Comparison of ENCODE assay signal across 12 cellular contexts in genomic region chr1:1598720-1599029, GRCh38. TPM values are rescaled to one million over a fixed set of nuclear protein-coding genes. Genes with fewer than 3 reads are reported as not detected.
A peak's percentile ranks its signal among the peaks of the same experiment; 100 is the strongest.
DNase-seq lines count a peak whose midpoint lies in the region; ATAC-seq, FAIRE-seq and TF ChIP-seq lines count a peak whose summit lies in the region.
"Had no signal": no experiment of that assay in that cellular context is flagged by ENCODE, and none has a peak within 500 bp of the region (broad histone marks: within the 10 kb centered on the region; RNA-seq: fewer than 3 reads in every experiment).

No MANE protein-coding gene starts in this region.

- H3K4me2 ChIP-seq in IMR-90 (ENCODE audit: low read depth, low read length) (no peak overlapping the region), neuronal stem cell (ENCODE audit: insufficient read depth, low read length, poor library complexity, severe bottlenecking) (no peak overlapping the region)

- no peak for TF ChIP-seq POLR2A in IMR-90 (IDR thresholded peaks at IDR 0.05; ENCODE audit: low read depth, low read length)

- no peaks in the 10 kb centered on the region for H3K36me3 Mint-ChIP-seq in central memory CD8-positive, alpha-beta T cell (ENCODE audit: insufficient read depth)

- H4K20me1 ChIP-seq in IMR-90 (ENCODE audit: insufficient read depth, low read length), result no peaks in the 10 kb centered on the region

- H3K27ac Mint-ChIP-seq in central memory CD8-positive, alpha-beta T cell (ENCODE audit: low read depth), result peak overlapping the region; percentile 60

- H2AFZ ChIP-seq in IMR-90 (replicated peaks; ENCODE audit: low read length, poor library complexity), result peak overlapping the region; percentile 87
- no peak overlapping the region for H2AFZ ChIP-seq in neuronal stem cell (ENCODE audit: low read length)

- H3K4me3 ChIP-seq in IMR-90 (ENCODE audit: insufficient read depth, low read depth, low read length) (no peak overlapping the region), neuronal stem cell (ENCODE audit: low read length in 2 of 2) (no peak overlapping the region)

- no peaks in the 10 kb centered on the region for H3K27me3 Mint-ChIP-seq in central memory CD8-positive, alpha-beta T cell

- H3K18ac ChIP-seq in IMR-90 (ENCODE audit: low read depth, low read length), result no peak overlapping the region
- H3K18ac ChIP-seq in neuronal stem cell (ENCODE audit: low read length), result no peak overlapping the region

- H2BK12ac ChIP-seq in neuronal stem cell (ENCODE audit: low read length), result peak overlapping the region; percentile 41

- no peak overlapping the region for H3K23ac ChIP-seq in IMR-90 (ENCODE audit: low read depth, low read length)
- peak overlapping the region; percentile 96 for H3K23ac ChIP-seq in neuronal stem cell (ENCODE audit: low read depth, low read length, poor library complexity)

- H2AK5ac ChIP-seq in IMR-90 (ENCODE audit: low read depth, low read length) (no peak overlapping the region), neuronal stem cell (ENCODE audit: low read depth, low read length) (peak overlapping the region; percentile 30)

- CTCF ChIA-PET in IMR-90 (lab: Yijun Ruan, JAX), result no interaction called here

- H2AK9ac ChIP-seq in IMR-90 (replicated peaks; ENCODE audit: low read depth, low read length, poor library complexity), result peak overlapping the region; percentile 28

- no peak overlapping the region for H3K4ac ChIP-seq in IMR-90 (ENCODE audit: low read depth, low read length)
- no peak overlapping the region for H3K4ac ChIP-seq in neuronal stem cell (ENCODE audit: low read length)

- H3K79me1 ChIP-seq in IMR-90 (ENCODE audit: low read depth in 1 of 2, low read length in 2 of 2) (no peaks in the 10 kb centered on the region), neuronal stem cell (ENCODE audit: low read depth, low read length) (peaks cover 2% of the 10 kb centered on the region)

- no peak for FAIRE-seq in D721Med (lab: Jason Lieb, UNC)

- H2BK5ac ChIP-seq in IMR-90 (ENCODE audit: low read depth, low read length, poor library complexity, severe bottlenecking), result no peak overlapping the region
- H2BK5ac ChIP-seq in neuronal stem cell (ENCODE audit: low read length), result peak overlapping the region; percentile 24

- H3K9ac ChIP-seq in IMR-90 (ENCODE audit: low read depth, low read length), result no peak overlapping the region
- H3K9ac ChIP-seq in neuronal stem cell (ENCODE audit: low read depth, low read length, poor library complexity), result peak overlapping the region; percentile 21

- intact Hi-C loops in IMR-90 (cut with micrococcal nuclease), result no loop called here

- DNase-seq in activated CD8-positive, alpha-beta memory T cell treated with anti-CD3 and anti-CD28 coated beads, Interleukin-2, amount 50 U/mL, for 48 hours, result peak; percentile 54
- no peak for DNase-seq in activated CD8-positive, alpha-beta memory T cell treated with anti-CD3 and anti-CD28 coated beads, Interleukin-2, amount 50 U/mL, for 4 hours
- no peak for DNase-seq in IMR-90
- DNase-seq in central memory CD8-positive, alpha-beta T cell (ENCODE audit: low spot score in 2 of 2), result no peak
- no peak for DNase-seq in neuronal stem cell (ENCODE audit: low spot score)
- no peak for DNase-seq in D721Med (ENCODE audit: insufficient read length, low spot score)
- no peak for DNase-seq in UCSD-AML1 (lab: John Stamatoyannopoulos, UW; ENCODE audit: unreplicated experiment)
- no peak for DNase-seq in NCI-H2107 (lab: John Stamatoyannopoulos, UW)
- DNase-seq: effector CD4-positive, alpha-beta T cell; NCI-H2029 treated with DMSO at 0.1 percent for 48 hours; NCI-H69 had no signal

- peak overlapping the region; percentile 78 for H3K4me3 Mint-ChIP-seq in central memory CD8-positive, alpha-beta T cell

- in situ Hi-C loops in IMR-90 (cut with MboI; ENCODE audit: low sequenced_read_pairs), result no loop called here

- no peaks in the 10 kb centered on the region for H3K36me3 ChIP-seq in IMR-90 (ENCODE audit: control insufficient read depth, insufficient read depth, low read length)
- no peaks in the 10 kb centered on the region for H3K36me3 ChIP-seq in neuronal stem cell (replicated peaks in 1 of 2; ENCODE audit: control insufficient read depth in 2 of 2, insufficient read depth in 2 of 2, low read length in 2 of 2)

- H4K91ac ChIP-seq in IMR-90 (ENCODE audit: insufficient read depth, low read depth, low read length), result no peak overlapping the region
- no peak overlapping the region for H4K91ac ChIP-seq in neuronal stem cell (ENCODE audit: low read depth, low read length, poor library complexity)

- H3K9me3 Mint-ChIP-seq in central memory CD8-positive, alpha-beta T cell, result no peaks in the 10 kb centered on the region

- H3K27me3 ChIP-seq in IMR-90 (ENCODE audit: control insufficient read depth, insufficient read depth, low read length) (peaks cover 24% of the 10 kb centered on the region), neuronal stem cell (ENCODE audit: control insufficient read depth in 3 of 3, insufficient read depth in 3 of 3, low read depth in 1 of 3, low read length in 3 of 3) (peaks cover 20 to 59% (median 26%) of the 10 kb centered on the region in 3 experiments)

- H3K4me1 Mint-ChIP-seq in central memory CD8-positive, alpha-beta T cell, result peaks cover 7% of the 10 kb centered on the region

- TF ChIP-seq RAD21 in IMR-90 (IDR thresholded peaks at IDR 0.05; ENCODE audit: low read length), result no peak

- peaks cover 10% of the 10 kb centered on the region; the same call in 1 of the 2 replicates for H3K4me1 ChIP-seq in IMR-90 (ENCODE audit: control insufficient read depth, insufficient read depth, low read length)
- peaks cover 10 to 22% of the 10 kb centered on the region in 2 donors for H3K4me1 ChIP-seq in neuronal stem cell (ENCODE audit: control insufficient read depth in 2 of 2, insufficient read depth in 1 of 2, low read depth in 1 of 2, low read length in 2 of 2)

- H3K9me1 ChIP-seq in IMR-90 (ENCODE audit: insufficient read depth, low read length), result no peaks in the 10 kb centered on the region

- no peak for ATAC-seq in IMR-90 (ENCODE audit: low read depth)
- no peak for ATAC-seq in central memory CD8-positive, alpha-beta T cell (replicated peaks; ENCODE audit: extremely low read depth, poor library complexity, severe bottlenecking)

- no TSS peak for BruUV-seq in IMR-90 (replicated peaks; lab: Mats Ljungman, UMichigan)

- WGBS in IMR-90 (ENCODE audit: extremely low coverage in 2 of 2, insufficient read length in 1 of 2), 2 experiments, result 90% methylated on average over 7 of the region's 13 CpGs; no CpG with 5 or more reads in 1 of the 2 experiments
- no CpG with 5 or more reads among the region's 13 CpGs for WGBS in neuronal stem cell (ENCODE audit: extremely low coverage in 2 of 2, insufficient read length in 2 of 2, insufficient replicate concordance in 1 of 2), 2 donors

- H3K9me3 ChIP-seq in IMR-90 (ENCODE audit: control insufficient read depth, insufficient read depth, low read length), result no peaks in the 10 kb centered on the region
- peaks cover 0 to 2% of the 10 kb centered on the region in 2 donors for H3K9me3 ChIP-seq in neuronal stem cell (replicated peaks in 1 of 2; ENCODE audit: control insufficient read depth in 2 of 2, insufficient read depth in 1 of 2, low read depth in 1 of 2, low read length in 2 of 2)

- H3K56ac ChIP-seq in IMR-90 (ENCODE audit: extremely low read depth, insufficient read depth, low read length), result no peak overlapping the region

- no peak overlapping the region for H4K5ac ChIP-seq in IMR-90 (ENCODE audit: low read depth, low read length)

- H2BK15ac ChIP-seq in IMR-90 (ENCODE audit: low read depth, low read length) (no peak overlapping the region), neuronal stem cell (ENCODE audit: low read length) (no peak overlapping the region)

- H2BK120ac ChIP-seq in IMR-90 (ENCODE audit: low read depth, low read length) (no peak overlapping the region), neuronal stem cell (ENCODE audit: low read depth, low read length) (no peak overlapping the region)

- dilution Hi-C loops in IMR-90 (cut with HindIII; ENCODE audit: low sequenced_read_pairs, unreplicated experiment), result no loop called here

- POLR2A ChIA-PET in IMR-90 (lab: Charles Lee; ENCODE audit: unreplicated experiment), result no interaction called here

- H4K8ac ChIP-seq in IMR-90 (ENCODE audit: low read depth in 2 of 2, low read length in 2 of 2), result no peak overlapping the region
- H4K8ac ChIP-seq in neuronal stem cell (ENCODE audit: low read depth, low read length), result no peak overlapping the region

- no peak overlapping the region for H2BK20ac ChIP-seq in IMR-90 (ENCODE audit: low read depth, low read length)

- TF ChIP-seq CTCF in IMR-90 (conservative IDR thresholded peaks at IDR 0.05; ENCODE audit: low read depth, low read length), result no peak
- TF ChIP-seq CTCF in D721Med (IDR thresholded peaks at IDR 0.05; ENCODE audit: insufficient read depth, missing control alignments), result no peak

- H3K27ac ChIP-seq in IMR-90 (ENCODE audit: insufficient read depth, low read length) (no peak overlapping the region), neuronal stem cell (replicated peaks; ENCODE audit: low read length) (no peak overlapping the region)

- no peak overlapping the region for H3K14ac ChIP-seq in IMR-90 (replicated peaks; ENCODE audit: low read depth, low read length)
- peak overlapping the region; percentile 89 for H3K14ac ChIP-seq in neuronal stem cell (ENCODE audit: low read length)

RNA-seq across cellular contexts. Expression of gene FNDC10, which starts 1.3 kb away (rescaled TPM):
- total RNA-seq in IMR-90 (2012; rRNA removed), result 0.28 and 0.36 TPM in 2 replicates
- 5.8 and 7.6 TPM in 2 replicates for polyA plus RNA-seq in IMR-90 (2012; rRNA removed)
- polyA plus RNA-seq in IMR-90 (2012; cell fraction: cytosol; rRNA removed), result 6.7 and 13.9 TPM in 2 replicates
- 1.9 and 5.3 TPM in 2 replicates for polyA plus RNA-seq in IMR-90 (2012; cell fraction: nucleus; rRNA removed; ENCODE audit: low replicate concordance)
- 12.4 TPM for polyA plus RNA-seq in neuronal stem cell (2013, experiment 1 of 2)
- 11.8 TPM for polyA plus RNA-seq in neuronal stem cell (2013, experiment 2 of 2)

RNA-seq across cellular contexts. Expression of gene MIB2, which starts 16.6 kb away (rescaled TPM):
- total RNA-seq in IMR-90 (2012; rRNA removed), result 17.2 and 18.1 TPM in 2 replicates
- 47.8 and 58.0 TPM in 2 replicates for polyA plus RNA-seq in IMR-90 (2012; rRNA removed)
- 32.4 and 47.2 TPM in 2 replicates for polyA plus RNA-seq in IMR-90 (2012; cell fraction: cytosol; rRNA removed)
- polyA plus RNA-seq in IMR-90 (2012; cell fraction: nucleus; rRNA removed; ENCODE audit: low replicate concordance), result 393 and 1,256 TPM in 2 replicates
- 60.6 TPM for polyA plus RNA-seq in neuronal stem cell (2013, experiment 1 of 2)
- polyA plus RNA-seq in neuronal stem cell (2013, experiment 2 of 2), result 58.5 TPM

RNA-seq across cellular contexts. Expression of gene SSU72, which starts 24.0 kb away (rescaled TPM):
- 33.7 and 43.3 TPM in 2 replicates for total RNA-seq in IMR-90 (2012; rRNA removed)
- 88.4 and 94.0 TPM in 2 replicates for polyA plus RNA-seq in IMR-90 (2012; rRNA removed)
- 64.1 and 72.5 TPM in 2 replicates for polyA plus RNA-seq in IMR-90 (2012; cell fraction: cytosol; rRNA removed)
- 50.5 and 89.0 TPM in 2 replicates for polyA plus RNA-seq in IMR-90 (2012; cell fraction: nucleus; rRNA removed; ENCODE audit: low replicate concordance)
- 147 TPM for polyA plus RNA-seq in neuronal stem cell (2013, experiment 1 of 2)
- polyA plus RNA-seq in neuronal stem cell (2013, experiment 2 of 2), result 144 TPM

RNA-seq across cellular contexts. Expression of gene MMP23B, which starts 33.3 kb away (rescaled TPM):
- 1.1 and 1.4 TPM in 2 replicates for total RNA-seq in IMR-90 (2012; rRNA removed)
- 5.4 and 9.1 TPM in 2 replicates for polyA plus RNA-seq in IMR-90 (2012; rRNA removed)
- 9.6 and 14.4 TPM in 2 replicates for polyA plus RNA-seq in IMR-90 (2012; cell fraction: cytosol; rRNA removed)
- 23.7 and 54.5 TPM in 2 replicates for polyA plus RNA-seq in IMR-90 (2012; cell fraction: nucleus; rRNA removed; ENCODE audit: low replicate concordance)
- 11.0 TPM for polyA plus RNA-seq in neuronal stem cell (2013, experiment 1 of 2)
- polyA plus RNA-seq in neuronal stem cell (2013, experiment 2 of 2), result 10.6 TPM

RNA-seq across cellular contexts. Expression of gene TMEM240, which starts 58.3 kb away (rescaled TPM):
- 1.1 and 1.6 TPM in 2 replicates for total RNA-seq in IMR-90 (2012; rRNA removed)
- polyA plus RNA-seq in IMR-90 (2012; rRNA removed), result 7.6 and 10.2 TPM in 2 replicates
- polyA plus RNA-seq in IMR-90 (2012; cell fraction: cytosol; rRNA removed), result 13.4 and 14.3 TPM in 2 replicates
- 13.3 and 31.6 TPM in 2 replicates for polyA plus RNA-seq in IMR-90 (2012; cell fraction: nucleus; rRNA removed; ENCODE audit: low replicate concordance)
- 8.8 TPM for polyA plus RNA-seq in neuronal stem cell (2013, experiment 1 of 2)
- polyA plus RNA-seq in neuronal stem cell (2013, experiment 2 of 2), result 8.6 TPM
- total RNA-seq: RPMI7951 had no signal
